In genomic region chr12:110822821-110823415, GRCh38 we compare ENCODE assay signal across 33 cellular contexts. TPM values are rescaled to one million over a fixed set of nuclear protein-coding genes. Genes with fewer than 3 reads are reported as not detected.
"Had no signal": no experiment of that assay in that cellular context is flagged by ENCODE, and none has a peak within 500 bp of the region (broad histone marks: within the 10 kb centered on the region; RNA-seq: fewer than 3 reads in every experiment).

No MANE protein-coding gene starts in this region.

- H3K27ac ChIP-seq: colonic mucosa, epithelial cell of prostate, gastrocnemius medialis, heart right ventricle, left lung, parathyroid adenoma, thoracic aorta, tibial nerve, upper lobe of left lung had no signal

- FAIRE-seq: islet of Langerhans, urothelium cell line had no signal

- H3K36me3 ChIP-seq: colonic mucosa, gastrocnemius medialis, heart right ventricle, left lung, thoracic aorta, tibial nerve, upper lobe of left lung had no signal

- H3K27me3 ChIP-seq: colonic mucosa, gastrocnemius medialis, heart right ventricle, left lung, tibial nerve, upper lobe of left lung had no signal

- H3K9me3 Mint-ChIP-seq: endodermal cell; mesothelial cell of epicardium; natural killer cell treated with Interleukin-12 subunit alpha and Interleukin-12 subunit beta and Interleukin-15 and Interleukin-18, amount 100 ng/mL, for 72 hours; neural crest cell; stimulated activated effector memory CD8-positive, alpha-beta T cell treated with anti-CD3 and anti-CD28 coated beads, Interleukin-12 subunit alpha, Interleukin-12 subunit beta, amount 100 ng/mL, for 72 hours had no signal

- H3K27ac Mint-ChIP-seq: dendritic cell treated with granulocyte-macrophage colony-stimulating factor and Interleukin-4, amounts not matched to agents 40 ng/mL and 50 ng/mL, for 4 days; endodermal cell; mesothelial cell of epicardium; natural killer cell treated with Interleukin-12 subunit alpha and Interleukin-12 subunit beta and Interleukin-15 and Interleukin-18, amount 100 ng/mL, for 72 hours; progenitor cell of endocrine pancreas; stimulated activated effector memory CD8-positive, alpha-beta T cell treated with anti-CD3 and anti-CD28 coated beads, Interleukin-12 subunit alpha, Interleukin-12 subunit beta, amount 100 ng/mL, for 72 hours had no signal

- H3K4me1 ChIP-seq: colonic mucosa, parathyroid adenoma, upper lobe of left lung had no signal

- H3K4me3 Mint-ChIP-seq: dendritic cell treated with granulocyte-macrophage colony-stimulating factor and Interleukin-4, amounts not matched to agents 40 ng/mL and 50 ng/mL, for 4 days; endodermal cell; mesothelial cell of epicardium; natural killer cell treated with Interleukin-12 subunit alpha and Interleukin-12 subunit beta and Interleukin-15 and Interleukin-18, amount 100 ng/mL, for 72 hours; neural crest cell; stimulated activated effector memory CD8-positive, alpha-beta T cell treated with anti-CD3 and anti-CD28 coated beads, Interleukin-12 subunit alpha, Interleukin-12 subunit beta, amount 100 ng/mL, for 72 hours had no signal

- H3K9ac ChIP-seq: parathyroid adenoma had no signal

- H3K79me2 ChIP-seq: parathyroid adenoma had no signal

- ATAC-seq: esophagus mucosa; gastrocnemius medialis; heart right ventricle; left cardiac atrium; left lung; mucosa of descending colon; sciatic nerve; stimulated activated effector memory CD8-positive, alpha-beta T cell treated with anti-CD3 and anti-CD28 coated beads, Interleukin-12 subunit alpha, Interleukin-12 subunit beta, amount 100 ng/mL, for 72 hours had no signal

- H3K4me3 ChIP-seq: colonic mucosa, gastrocnemius medialis, heart right ventricle, left lung, mucosa of descending colon, thoracic aorta, tibial nerve, upper lobe of left lung had no signal

- DNase-seq: colonic mucosa; effector CD8-positive, alpha-beta T cell; endodermal cell; foreskin fibroblast; gastrocnemius medialis; heart right ventricle; hippocampal formation; left cardiac atrium; left lung; mesenchymal stem cell; mucosa of descending colon; naive B cell; stimulated activated CD4-positive, alpha-beta T cell treated with anti-CD3 and anti-CD28 coated beads, Interleukin-2, amount 100 ng/mL, for 24 hours; stimulated activated CD4-positive, alpha-beta T cell treated with anti-CD3 and anti-CD28 coated beads, Interleukin-4, amount 100 ng/mL, for 24 hours; stimulated activated naive CD4-positive, alpha-beta T cell treated with Interleukin-2 at 50 U/mL for 16 hours; upper lobe of left lung had no signal

- H2AFZ ChIP-seq: parathyroid adenoma had no signal

- H3K9me3 ChIP-seq: colonic mucosa, gastrocnemius medialis, heart right ventricle, left lung, mucosa of descending colon, thoracic aorta, tibial nerve, upper lobe of left lung had no signal

- H3K4me1 Mint-ChIP-seq: endodermal cell, mesothelial cell of epicardium had no signal

RNA-seq across cellular contexts. Expression of gene CCDC63, which starts 23.9 kb away (rescaled TPM):
- total RNA-seq: colonic mucosa; esophagus mucosa; gastrocnemius medialis; heart right ventricle; kidney epithelial cell; left cardiac atrium; left lung; lung microvascular endothelial cell; mesothelial cell of epicardium; mucosa of descending colon; natural killer cell treated with Interleukin-12 subunit alpha and Interleukin-12 subunit beta and Interleukin-15 and Interleukin-18, amount 100 ng/mL, for 72 hours; neural crest cell; osteoblast; progenitor cell of endocrine pancreas; sciatic nerve; thoracic aorta; tibial nerve; upper lobe of left lung had no signal
- polyA plus RNA-seq: heart right ventricle had no signal
